In the genomic region with DNA sequence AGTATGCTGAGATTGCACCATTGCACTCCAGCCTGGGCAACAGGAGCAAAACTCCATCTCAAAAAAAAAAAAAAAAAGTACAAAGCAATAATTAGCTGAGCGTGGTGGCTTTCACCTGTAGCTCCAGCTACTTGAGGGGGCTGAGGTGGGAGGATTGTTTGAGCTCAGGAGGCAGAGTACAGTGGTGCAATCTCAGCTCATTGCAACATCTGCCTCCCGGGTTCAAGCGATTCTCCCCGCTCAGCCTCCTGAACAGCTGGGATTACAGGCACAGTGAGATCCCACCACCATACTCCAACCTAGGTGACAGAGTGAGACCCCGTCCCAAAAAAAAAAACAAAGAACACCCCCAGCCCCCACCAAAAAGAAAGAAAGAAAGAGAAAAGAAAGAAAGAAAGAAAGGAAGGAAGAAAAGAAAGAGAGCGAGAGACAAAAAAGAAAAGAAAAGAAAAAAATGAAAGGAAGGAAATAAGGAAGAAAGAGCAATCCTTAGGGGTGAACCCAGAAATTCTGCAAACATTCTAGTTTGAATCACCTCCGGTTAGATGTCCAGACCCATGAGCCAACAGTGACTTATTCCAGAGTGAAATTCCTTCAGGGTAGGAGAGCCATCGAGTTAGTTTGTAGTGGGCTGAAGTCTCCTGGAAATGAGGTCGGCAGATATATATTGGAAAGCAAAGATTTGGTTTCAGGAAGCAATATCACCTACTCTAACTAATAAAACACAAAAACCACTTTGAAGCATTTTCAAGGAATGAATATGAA, we compare ENCODE assay signal across 24 cellular contexts. TPM values are rescaled to one million over a fixed set of nuclear protein-coding genes. Genes with fewer than 3 reads are reported as not detected.
DNase-seq lines count a peak whose midpoint lies in the region; ATAC-seq, FAIRE-seq and TF ChIP-seq lines count a peak whose summit lies in the region.
"Had no signal": no experiment of that assay in that cellular context is flagged by ENCODE, and none has a peak within 500 bp of the region (broad histone marks: within the 10 kb centered on the region; RNA-seq: fewer than 3 reads in every experiment).

No MANE protein-coding gene starts in this region.

- DNase-seq in A549 (ENCODE audit: low read depth in 1 of 2, low spot score in 1 of 2) (no peak), HFFc6 (peak; percentile 15), K562 (ENCODE audit: extremely low read depth in 1 of 4, low spot score in 3 of 4) (no peak), left lung (no peak), DMS153 (lab: John Stamatoyannopoulos, UW) (no peak)
- DNase-seq: activated naive CD4-positive, alpha-beta T cell treated with anti-CD3 and anti-CD28 coated beads for 36 hours; DMS 273 treated with DMSO at 0.1 percent for 48 hours; hippocampal formation; naive thymus-derived CD4-positive, alpha-beta T cell; NCI-H1092 treated with DMSO at 0.1 percent for 48 hours; NCI-H2081; NCI-H524; SHP77 treated with DMSO at 0.1 percent for 48 hours; stimulated activated CD4-positive, alpha-beta T cell treated with anti-CD3 and anti-CD28 coated beads, Interleukin-4, amount 100 ng/mL, for 24 hours; T-helper 1 cell had no signal

- CTCF ChIA-PET in A549 (lab: Yijun Ruan, JAX), result interaction anchor here (0.5 to 1.8 kb wide), 8 partner anchors 19 to 157 kb away, joined by 3 to 5 read pairs (median 4); no protein-coding TSS in a partner anchor
- CTCF ChIA-PET in K562 (lab: Yijun Ruan, JAX; ENCODE audit: low intra/inter-chr PET ratio), result no interaction called here

- FAIRE-seq in A549 (lab: Jason Lieb, UNC) (no peak), K562 (lab: Jason Lieb, UNC) (no peak)
- FAIRE-seq: islet of Langerhans had no signal

- intact Hi-C loops in K562 (cut with micrococcal nuclease), result loop anchor here (5.0 kb wide), 1 partner anchor 38 kb away; a partner anchor contains a TSS
- intact Hi-C loops in left lung (cut with DNase I), result no loop called here

- ATAC-seq in A549 (no peak; a peak in 1 of 6 replicates), K562 (no peak), left lung (peak; percentile 39), HG02678 (IDR thresholded peaks at IDR 0.05; ENCODE audit: unreplicated experiment) (no peak), HG03135 (IDR thresholded peaks at IDR 0.05; ENCODE audit: unreplicated experiment) (no peak), HG03439 (IDR thresholded peaks at IDR 0.05; ENCODE audit: unreplicated experiment) (no peak)
- ATAC-seq: HCT116; naive thymus-derived CD4-positive, alpha-beta T cell had no signal

- 63% methylated on average over 9 of the region's 9 CpGs for WGBS in A549 (ENCODE audit: missing lambda C conversion rate)
- WGBS in K562 (ENCODE audit: insufficient coverage, low coverage, missing lambda C conversion rate), result 66% methylated on average over 9 of the region's 9 CpGs

- TF ChIP-seq EP300 in A549 (IDR thresholded peaks at IDR 0.05) (no peak), K562 (IDR thresholded peaks at IDR 0.05; ENCODE audit: low read length) (no peak)

- 0 out of 4 replicates have a peak overlapping the region, but pooled peaks of 1 of the 2 experiments have one; percentile 2 for H3K9ac ChIP-seq in K562 (ENCODE audit: insufficient read depth in 1 of 2, low read depth in 2 of 2, low read length in 2 of 2)

- H3K4me2 ChIP-seq in A549 (peak overlapping the region; percentile 34; the same call in 2 of the 3 replicates), K562 (ENCODE audit: insufficient read depth, low read length) (no peak overlapping the region; the same call in 1 of the 2 replicates)
- H3K4me2 ChIP-seq: smooth muscle cell had no signal

- no peaks in the 10 kb centered on the region for H3K36me3 Mint-ChIP-seq in HFFc6 (ENCODE audit: low read depth)
- H3K36me3 Mint-ChIP-seq: naive thymus-derived CD4-positive, alpha-beta T cell had no signal

- H3K9me1 ChIP-seq in K562 (ENCODE audit: control insufficient read depth, insufficient read depth, low read length), result no peaks in the 10 kb centered on the region

- no peaks in the 10 kb centered on the region for H3K9me3 Mint-ChIP-seq in HFFc6
- H3K9me3 Mint-ChIP-seq: activated naive CD4-positive, alpha-beta T cell treated with anti-CD3 and anti-CD28 coated beads for 36 hours had no signal

- H3K36me3 ChIP-seq in K562 (ENCODE audit: control insufficient read depth, insufficient read depth, low read length) (peaks cover 3% of the 10 kb centered on the region; the same call in 2 of the 3 replicates), left lung (no peaks in the 10 kb centered on the region)
- H3K36me3 ChIP-seq: ascending aorta had no signal

- no peaks in the 10 kb centered on the region for H3K9me3 ChIP-seq in A549
- no peaks in the 10 kb centered on the region for H3K9me3 ChIP-seq in K562 (replicated peaks; ENCODE audit: control insufficient read depth, insufficient read depth, low read depth, low read length)
- no peaks in the 10 kb centered on the region for H3K9me3 ChIP-seq in left lung
- H3K9me3 ChIP-seq: ascending aorta, psoas muscle had no signal

- peak overlapping the region; percentile 61 for H2AFZ ChIP-seq in K562 (ENCODE audit: low read depth, low read length)

- peak overlapping the region; percentile 76 for H3K27ac Mint-ChIP-seq in HFFc6
- H3K27ac Mint-ChIP-seq: activated naive CD4-positive, alpha-beta T cell treated with anti-CD3 and anti-CD28 coated beads for 36 hours; naive thymus-derived CD4-positive, alpha-beta T cell had no signal

- H3K27me3 ChIP-seq in K562 (ENCODE audit: control insufficient read depth in 2 of 2, insufficient read depth in 2 of 2, low read length in 2 of 2), result no peaks in the 10 kb centered on the region
- H3K27me3 ChIP-seq in left lung, result peaks cover 0 to 44% of the 10 kb centered on the region in 2 donors
- H3K27me3 ChIP-seq: ascending aorta had no signal

- POLR2A ChIA-PET in A549 (lab: Yijun Ruan, JAX), result interaction anchor here (0.6 kb wide), 1 partner anchor 49 kb away, joined by 3 read pairs; no protein-coding TSS in a partner anchor
- POLR2A ChIA-PET in K562 (lab: Yijun Ruan, JAX), result no interaction called here

- TF ChIP-seq POLR2A in A549 (IDR thresholded peaks at IDR 0.05; ENCODE audit: low read length) (no peak), K562 (conservative IDR thresholded peaks at IDR 0.05) (no peak)

- peaks cover 8% of the 10 kb centered on the region for H3K27me3 Mint-ChIP-seq in HFFc6 (ENCODE audit: insufficient read depth)

- H3K4me3 ChIP-seq in A549 (no peak overlapping the region), K562 (no peak overlapping the region), left lung (no peak overlapping the region)
- H3K4me3 ChIP-seq: ascending aorta, psoas muscle, smooth muscle cell had no signal

- no TSS peak for BruUV-seq in K562 (replicated peaks; lab: Mats Ljungman, UMichigan)

- no peak for TF ChIP-seq RAD21 in A549 (conservative IDR thresholded peaks at IDR 0.05 in 1 of 2, IDR thresholded peaks at IDR 0.05 in 1 of 2)
- TF ChIP-seq RAD21 in K562 (CRISPR knock-in tag; conservative IDR thresholded peaks at IDR 0.05 in 1 of 2, IDR thresholded peaks at IDR 0.05 in 1 of 2), result no peak

- in situ Hi-C loops in K562 (cut with MboI), result no loop called here

- no peak for TF ChIP-seq CTCF in A549 (IDR thresholded peaks at IDR 0.05)
- TF ChIP-seq CTCF in HFFc6 (IDR thresholded peaks at IDR 0.05), result no peak
- TF ChIP-seq CTCF in K562 (IDR thresholded peaks at IDR 0.05 in 2 of 3, conservative IDR thresholded peaks at IDR 0.05 in 1 of 3; ENCODE audit: insufficient read depth in 2 of 3, low read depth in 1 of 3, low read length in 3 of 3), result no peak
- no peak for TF ChIP-seq CTCF in left lung (IDR thresholded peaks at IDR 0.05)

- no peaks in the 10 kb centered on the region for H4K20me1 ChIP-seq in K562 (replicated peaks; ENCODE audit: control insufficient read depth, insufficient read depth, low read length)

- peaks cover 16% of the 10 kb centered on the region for H3K79me2 ChIP-seq in K562 (ENCODE audit: control insufficient read depth, insufficient read depth, low read length)

- peaks cover 27% of the 10 kb centered on the region for H3K4me1 ChIP-seq in A549
- peaks cover 31 to 37% of the 10 kb centered on the region in 2 experiments for H3K4me1 ChIP-seq in K562 (replicated peaks in 1 of 2; ENCODE audit: control insufficient read depth in 2 of 2, insufficient read depth in 2 of 2, low read length in 2 of 2)
- peaks cover 0 to 36% of the 10 kb centered on the region in 2 donors for H3K4me1 ChIP-seq in left lung
- H3K4me1 ChIP-seq: psoas muscle had no signal

- H3K27ac ChIP-seq in A549, result peak overlapping the region in 1 of 2 experiments; percentile 18; a peak in 3 of 6 replicates
- H3K27ac ChIP-seq in K562 (ENCODE audit: extremely low read depth, low read depth, low read length), result no peak overlapping the region
- no peak overlapping the region for H3K27ac ChIP-seq in left lung
- H3K27ac ChIP-seq: ascending aorta, C4-2B, psoas muscle had no signal

- peak overlapping the region; percentile 67 for H3K4me3 Mint-ChIP-seq in HFFc6
- H3K4me3 Mint-ChIP-seq: activated naive CD4-positive, alpha-beta T cell treated with anti-CD3 and anti-CD28 coated beads for 36 hours; naive thymus-derived CD4-positive, alpha-beta T cell had no signal

- peaks cover 45% of the 10 kb centered on the region for H3K4me1 Mint-ChIP-seq in HFFc6 (ENCODE audit: low read depth)

RNA-seq across cellular contexts. Expression of a gene that starts 3.2 kb away (rescaled TPM):
- 0.03 TPM in 1 of 2 replicates, not detected in the other for polyA plus RNA-seq in A549 (2011; rRNA removed)
- 0.03 and 0.07 TPM in 2 replicates for polyA plus RNA-seq in A549 (2012; cell fraction: cytosol; rRNA removed)
- polyA plus RNA-seq in A549 (2012; cell fraction: nucleus; rRNA removed), result 0.09 and 0.19 TPM in 2 replicates
- polyA plus RNA-seq in A549 (2017; fragmentation: RNase III; extraction: RNeasy Plus Mini Kit Qiagen cat#74134 plus additional on column Dnase treatment), result 0.05 to 0.06 TPM in 2 of 3 replicates, not detected in the other
- 0.05 TPM in 1 of 2 replicates, not detected in the other for polyA minus RNA-seq in A549 (2011; rRNA and poly(A)+ RNA removed)
- under 1 TPM; 0.07 to 0.25 (median 0.11) TPM for total RNA-seq in HFFc6 (2021; fragmentation: NEBNext Ultra II Directional; extraction: Animal tissue kit (Norgen Biotek cat#: 25700))
- 220 and 451 TPM in 2 replicates for total RNA-seq in K562 (2011; cell fraction: chromatin; rRNA removed; ENCODE audit: low replicate concordance)
- total RNA-seq in K562 (2011; cell fraction: nucleolus; rRNA removed), result 258 and 278 TPM in 2 replicates
- total RNA-seq in K562 (2011; cell fraction: nucleoplasm; rRNA removed), result 187 and 217 TPM in 2 replicates
- total RNA-seq in K562 (2014; rRNA removed), result 22.3 and 28.3 TPM in 2 replicates
- total RNA-seq in K562 (2014; rRNA removed; fragmentation: Illumina TruSeq; extraction: Trizol), result 9.2 and 15.5 TPM in 2 replicates
- 12.8 and 13.3 TPM in 2 replicates for total RNA-seq in K562 (2015; rRNA removed; fragmentation: Illumina TruSeq; extraction: Trizol)
- 43.3 and 46.1 TPM in 2 replicates for total RNA-seq in K562 (2021)
- polyA plus RNA-seq in K562 (2011; rRNA removed), result 48.8 and 65.1 TPM in 2 replicates
- 23.4 and 24.4 TPM in 2 replicates for polyA plus RNA-seq in K562 (2011; cell fraction: cytosol; rRNA removed)
- 468 and 642 TPM in 2 replicates for polyA plus RNA-seq in K562 (2011; cell fraction: nucleus; rRNA removed)
- 23.3 and 29.2 TPM in 2 replicates for polyA plus RNA-seq in K562 (2012)
- polyA plus RNA-seq in K562 (2014; fragmentation: Illumina TruSeq; extraction: Trizol), result 21.4 and 23.4 TPM in 2 replicates
- polyA plus RNA-seq in K562 (2014; fragmentation: Nextera tagmentation; extraction: Ambion mirVana), result 1 to 10 TPM; 3.3 to 3.8 TPM
- 62.7 and 66.4 TPM in 2 replicates for polyA plus RNA-seq in K562 (2014; rRNA removed)
- polyA minus RNA-seq in K562 (2011; rRNA and poly(A)+ RNA removed), result 12.5 and 15.4 TPM in 2 replicates
- polyA minus RNA-seq in K562 (2011; cell fraction: cytosol; rRNA and poly(A)+ RNA removed), result 15.8 and 20.2 TPM in 2 replicates
- 65.3 and 73.8 TPM in 2 replicates for polyA minus RNA-seq in K562 (2011; cell fraction: nucleus; rRNA and poly(A)+ RNA removed)
- total RNA-seq in left lung, result 1 to 10 TPM; 2.3 to 7.0 TPM
- total RNA-seq: activated naive CD4-positive, alpha-beta T cell treated with anti-CD3 and anti-CD28 coated beads for 36 hours had no signal

RNA-seq across cellular contexts. Expression of a gene that starts 36.8 kb away (rescaled TPM):
- polyA plus RNA-seq in A549 (2011; rRNA removed), result 6.2 and 6.4 TPM in 2 replicates
- 1.6 and 1.7 TPM in 2 replicates for polyA plus RNA-seq in A549 (2012; cell fraction: cytosol; rRNA removed)
- polyA plus RNA-seq in A549 (2012; cell fraction: nucleus; rRNA removed), result 1.3 and 1.7 TPM in 2 replicates
- 2.7 to 3.1 TPM (median 2.8 TPM) in 3 replicates for polyA plus RNA-seq in A549 (2017; fragmentation: RNase III; extraction: RNeasy Plus Mini Kit Qiagen cat#74134 plus additional on column Dnase treatment)
- polyA minus RNA-seq in A549 (2011; rRNA and poly(A)+ RNA removed), result 11.1 and 11.2 TPM in 2 replicates
- under 1 TPM; 0.24 to 0.68 (median 0.51) TPM for total RNA-seq in HFFc6 (2021; fragmentation: NEBNext Ultra II Directional; extraction: Animal tissue kit (Norgen Biotek cat#: 25700))
- 9.8 and 24.9 TPM in 2 replicates for total RNA-seq in K562 (2011; cell fraction: chromatin; rRNA removed; ENCODE audit: low replicate concordance)
- total RNA-seq in K562 (2011; cell fraction: nucleolus; rRNA removed), result 5.3 and 6.2 TPM in 2 replicates
- total RNA-seq in K562 (2011; cell fraction: nucleoplasm; rRNA removed), result 12.7 and 15.3 TPM in 2 replicates
- 5.5 and 5.9 TPM in 2 replicates for total RNA-seq in K562 (2014; rRNA removed)
- total RNA-seq in K562 (2014; rRNA removed; fragmentation: Illumina TruSeq; extraction: Trizol), result 10.4 and 12.7 TPM in 2 replicates
- 9.0 and 9.8 TPM in 2 replicates for total RNA-seq in K562 (2015; rRNA removed; fragmentation: Illumina TruSeq; extraction: Trizol)
- 12.0 and 12.3 TPM in 2 replicates for total RNA-seq in K562 (2021)
- polyA plus RNA-seq in K562 (2011; rRNA removed), result 4.5 and 5.3 TPM in 2 replicates
- polyA plus RNA-seq in K562 (2011; cell fraction: cytosol; rRNA removed), result 1.5 and 2.7 TPM in 2 replicates
- polyA plus RNA-seq in K562 (2011; cell fraction: nucleus; rRNA removed), result 1.9 and 2.6 TPM in 2 replicates
- polyA plus RNA-seq in K562 (2012), result 0.96 and 1.2 TPM in 2 replicates
- polyA plus RNA-seq in K562 (2014; fragmentation: Illumina TruSeq; extraction: Trizol), result 1.7 and 2.5 TPM in 2 replicates
- 1 to 10 TPM; 2.7 to 7.4 TPM for polyA plus RNA-seq in K562 (2014; fragmentation: Nextera tagmentation; extraction: Ambion mirVana)
- polyA plus RNA-seq in K562 (2014; rRNA removed), result 2.5 and 2.6 TPM in 2 replicates
- polyA minus RNA-seq in K562 (2011; rRNA and poly(A)+ RNA removed), result 10.1 and 10.3 TPM in 2 replicates
- 5.6 and 5.7 TPM in 2 replicates for polyA minus RNA-seq in K562 (2011; cell fraction: cytosol; rRNA and poly(A)+ RNA removed)
- polyA minus RNA-seq in K562 (2011; cell fraction: nucleus; rRNA and poly(A)+ RNA removed), result 2.2 and 3.1 TPM in 2 replicates
- 10 to 100 TPM; 23.5 to 37.3 TPM for total RNA-seq in left lung
